8 cellular contexts compared by ENCODE assay signal in the genomic region with DNA sequence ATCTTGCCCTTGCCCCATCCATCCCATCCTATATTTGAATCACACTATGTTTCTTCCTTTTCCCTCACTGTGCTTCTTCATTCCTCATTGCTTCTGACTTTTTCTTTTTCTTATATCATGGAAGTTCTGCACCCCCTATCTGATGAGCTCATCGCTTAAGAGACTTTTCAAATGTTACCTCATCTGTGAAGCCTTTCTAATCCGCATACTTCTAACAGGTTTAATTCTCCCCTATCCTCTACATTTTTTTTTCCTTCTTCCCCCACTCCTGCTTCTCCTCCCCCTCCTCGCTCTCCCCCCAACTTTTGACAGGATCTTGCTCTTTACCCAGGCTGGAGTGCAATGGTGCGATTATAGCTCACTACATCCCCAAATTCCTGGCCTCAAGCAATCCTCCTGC.
"Had no signal": no experiment of that assay in that cellular context is flagged by ENCODE, and none has a peak within 500 bp of the region (broad histone marks: within the 10 kb centered on the region; RNA-seq: fewer than 3 reads in every experiment).

No MANE protein-coding gene starts in this region.

- H3K4me3 ChIP-seq: GM23248, HAP-1 had no signal

- ATAC-seq: HCT116 had no signal

- FAIRE-seq: HTR-8/SVneo had no signal

- H3K4me3 Mint-ChIP-seq: IgD-negative memory B cell had no signal

- H3K27ac Mint-ChIP-seq: IgD-negative memory B cell had no signal

- H3K9me3 Mint-ChIP-seq: IgD-negative memory B cell had no signal

- H3K9ac ChIP-seq: GM23248 had no signal

- H2AFZ ChIP-seq: GM23248 had no signal

- H3K36me3 ChIP-seq: HAP-1 had no signal

- H3K27me3 Mint-ChIP-seq: IgD-negative memory B cell had no signal

- H3K27ac ChIP-seq: GM23248 had no signal

- H3K9me3 ChIP-seq: HAP-1 had no signal

- DNase-seq: GM23248, GOT3, H7, KG1 had no signal
